20 cellular contexts compared by ENCODE assay signal in the genomic region with DNA sequence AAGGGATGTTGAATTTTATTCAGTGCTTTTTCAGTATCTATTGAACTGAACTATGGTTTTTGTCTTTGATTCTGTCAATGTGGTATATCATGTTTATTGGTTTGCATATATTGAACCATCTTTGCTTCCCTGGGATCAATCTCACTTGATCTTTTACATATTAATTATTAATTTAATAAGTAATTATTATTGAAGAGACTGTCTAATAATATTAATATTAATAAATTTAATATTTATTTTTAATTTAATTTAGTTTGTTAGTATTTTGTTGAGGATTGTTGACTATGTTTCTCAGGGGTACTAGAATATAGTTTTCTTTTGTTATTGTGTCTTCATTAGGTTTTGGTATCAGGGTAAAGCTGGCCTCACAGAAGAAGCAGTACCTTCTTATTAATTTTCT. TPM values are rescaled to one million over a fixed set of nuclear protein-coding genes. Genes with fewer than 3 reads are reported as not detected.
DNase-seq lines count a peak whose midpoint lies in the region; ATAC-seq, FAIRE-seq and TF ChIP-seq lines count a peak whose summit lies in the region.
"Had no signal": no experiment of that assay in that cellular context is flagged by ENCODE, and none has a peak within 500 bp of the region (broad histone marks: within the 10 kb centered on the region; RNA-seq: fewer than 3 reads in every experiment).

No MANE protein-coding gene starts in this region.

- no peak for TF ChIP-seq CTCF in WTC11 (IDR thresholded peaks at IDR 0.05)
- no peak for TF ChIP-seq CTCF in kidney (IDR thresholded peaks at IDR 0.05; ENCODE audit: borderline replicate concordance, extremely low read depth, insufficient read depth)
- TF ChIP-seq CTCF in GM10248 (IDR thresholded peaks at IDR 0.05; ENCODE audit: control extremely low read depth, extremely low read depth, low read depth, missing control alignments), result no peak

- H3K27me3 Mint-ChIP-seq in WTC11 (ENCODE audit: low read depth), result no peaks in the 10 kb centered on the region; the same call in 1 of the 2 replicates

- no peak overlapping the region for H3K27ac ChIP-seq in kidney (ENCODE audit: low read depth in 2 of 2, low read length in 2 of 2)
- H3K27ac ChIP-seq: GM23248 had no signal

- H3K9me3 ChIP-seq in kidney (ENCODE audit: control insufficient read depth in 1 of 2, low read length in 2 of 2), result no peaks in the 10 kb centered on the region

- intact Hi-C loops in kidney (cut with DNase I), result no loop called here

- H3K4me3 Mint-ChIP-seq in WTC11, result no peak overlapping the region
- H3K4me3 Mint-ChIP-seq: CD4-positive, alpha-beta memory T cell; H9 had no signal

- no peak overlapping the region for H3K9ac ChIP-seq in kidney (ENCODE audit: low read length in 2 of 2)
- H3K9ac ChIP-seq: GM23248 had no signal

- ATAC-seq in WTC11, result no peak
- ATAC-seq: GM12878, HCT116 had no signal

- H3K27me3 ChIP-seq in H7 (ENCODE audit: control insufficient read depth, insufficient read depth, low read length), result no peaks in the 10 kb centered on the region

- H3K36me3 Mint-ChIP-seq in WTC11, result no peaks in the 10 kb centered on the region
- H3K36me3 Mint-ChIP-seq: CD4-positive, alpha-beta memory T cell had no signal

- no peak for DNase-seq in WTC11 (ENCODE audit: low spot score)
- DNase-seq in kidney, result no peak
- DNase-seq in activated naive CD4-positive, alpha-beta T cell treated with anti-CD3 and anti-CD28 coated beads, Interleukin-2, amount 50 U/mL, for 16 hours, result no peak
- DNase-seq in GM10248 (ENCODE audit: extremely low spot score), result no peak
- no peak for DNase-seq in HuH-7 (ENCODE audit: low spot score)
- no peak for DNase-seq in H7
- DNase-seq: 8988T; C1 segment of cervical spinal cord; Calu3; CD4-positive, alpha-beta memory T cell; COR-L47; DMS53; DMS79 treated with DMSO at 0.1 percent for 48 hours; GM23248; H9 had no signal

- no peaks in the 10 kb centered on the region for H3K36me3 ChIP-seq in kidney (ENCODE audit: control insufficient read depth in 1 of 2, insufficient read depth in 2 of 2, low read length in 2 of 2)
- no peaks in the 10 kb centered on the region for H3K36me3 ChIP-seq in H7 (replicated peaks; ENCODE audit: control insufficient read depth, insufficient read depth, low read length)

- no peaks in the 10 kb centered on the region for H3K4me1 Mint-ChIP-seq in WTC11
- H3K4me1 Mint-ChIP-seq: CD4-positive, alpha-beta memory T cell; H9 had no signal

- no peaks in the 10 kb centered on the region for H3K4me1 ChIP-seq in kidney (ENCODE audit: control insufficient read depth in 1 of 2, insufficient read depth in 1 of 2, low read depth in 1 of 2, low read length in 2 of 2)

- H3K4me3 ChIP-seq in kidney (ENCODE audit: low read length in 2 of 2) (no peak overlapping the region), H7 (ENCODE audit: insufficient read depth, low read depth, low read length) (no peak overlapping the region)
- H3K4me3 ChIP-seq: GM12878, GM23248 had no signal

- POLR2A ChIA-PET in WTC11 (lab: Charles Lee) (no interaction called here), GM10248 (lab: Yijun Ruan, JAX) (no interaction called here)

- CTCF ChIA-PET in WTC11 (lab: Charles Lee) (no interaction called here), GM10248 (lab: Yijun Ruan, JAX) (interaction anchor here (2.0 kb wide), 1 partner anchor 11 kb away, joined by 7 read pairs; no protein-coding TSS in a partner anchor)

- no peak overlapping the region for H3K27ac Mint-ChIP-seq in WTC11
- H3K27ac Mint-ChIP-seq: CD4-positive, alpha-beta memory T cell; H9 had no signal

- no peaks in the 10 kb centered on the region for H3K9me3 Mint-ChIP-seq in WTC11
- H3K9me3 Mint-ChIP-seq: CD4-positive, alpha-beta memory T cell; H9 had no signal

- FAIRE-seq in G401.6 (lab: Jason Lieb, UNC) (peak; percentile 95), kidney (lab: Jason Lieb, UNC) (peak; percentile 91)
- FAIRE-seq: GM12878, GM19239, H1 had no signal

TF ChIP-seq in WTC11, 78 proteins besides CTCF, POLR2A, EP300 and RAD21:
- TF ChIP-seq HMGA2 (CRISPR knock-in tag; IDR thresholded peaks at IDR 0.05), result peak; percentile 96
- no peak for TF ChIP-seq GABPB1 (CRISPR knock-in tag; IDR thresholded peaks at IDR 0.05)
- no peak for TF ChIP-seq ZNF138 (CRISPR knock-in tag; conservative IDR thresholded peaks at IDR 0.05)
- no peak for TF ChIP-seq KAT7 (CRISPR knock-in tag; IDR thresholded peaks at IDR 0.05; ENCODE audit: borderline replicate concordance)
- TF ChIP-seq, protein P1, sequence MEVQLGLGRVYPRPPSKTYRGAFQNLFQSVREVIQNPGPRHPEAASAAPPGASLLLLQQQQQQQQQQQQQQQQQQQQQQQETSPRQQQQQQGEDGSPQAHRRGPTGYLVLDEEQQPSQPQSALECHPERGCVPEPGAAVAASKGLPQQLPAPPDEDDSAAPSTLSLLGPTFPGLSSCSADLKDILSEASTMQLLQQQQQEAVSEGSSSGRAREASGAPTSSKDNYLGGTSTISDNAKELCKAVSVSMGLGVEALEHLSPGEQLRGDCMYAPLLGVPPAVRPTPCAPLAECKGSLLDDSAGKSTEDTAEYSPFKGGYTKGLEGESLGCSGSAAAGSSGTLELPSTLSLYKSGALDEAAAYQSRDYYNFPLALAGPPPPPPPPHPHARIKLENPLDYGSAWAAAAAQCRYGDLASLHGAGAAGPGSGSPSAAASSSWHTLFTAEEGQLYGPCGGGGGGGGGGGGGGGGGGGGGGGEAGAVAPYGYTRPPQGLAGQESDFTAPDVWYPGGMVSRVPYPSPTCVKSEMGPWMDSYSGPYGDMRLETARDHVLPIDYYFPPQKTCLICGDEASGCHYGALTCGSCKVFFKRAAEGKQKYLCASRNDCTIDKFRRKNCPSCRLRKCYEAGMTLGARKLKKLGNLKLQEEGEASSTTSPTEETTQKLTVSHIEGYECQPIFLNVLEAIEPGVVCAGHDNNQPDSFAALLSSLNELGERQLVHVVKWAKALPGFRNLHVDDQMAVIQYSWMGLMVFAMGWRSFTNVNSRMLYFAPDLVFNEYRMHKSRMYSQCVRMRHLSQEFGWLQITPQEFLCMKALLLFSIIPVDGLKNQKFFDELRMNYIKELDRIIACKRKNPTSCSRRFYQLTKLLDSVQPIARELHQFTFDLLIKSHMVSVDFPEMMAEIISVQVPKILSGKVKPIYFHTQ (CRISPR knock-in tag; IDR thresholded peaks at IDR 0.05), result no peak

RNA-seq across cellular contexts. Expression of gene TRA2A, which starts 26.5 kb away (rescaled TPM):
- total RNA-seq in WTC11 (2021), result 110 to 144 TPM (median 133 TPM) in 3 replicates
- total RNA-seq in kidney, result 67.1 TPM
- polyA plus RNA-seq in kidney (ENCODE audit: insufficient read depth, low read depth, low replicate concordance), result 46.4 TPM
- total RNA-seq in H7 (2014; rRNA removed; shearing (Covaris generic)), result 23.2 and 24.9 TPM in 2 replicates

RNA-seq across cellular contexts. Expression of gene CCDC126, which starts 38.9 kb away (rescaled TPM):
- total RNA-seq in WTC11 (2021), result 3.3 to 5.1 TPM (median 3.8 TPM) in 3 replicates
- 8.9 TPM for total RNA-seq in kidney
- polyA plus RNA-seq in kidney (ENCODE audit: insufficient read depth, low read depth, low replicate concordance), result 5.2 TPM
- 3.9 and 4.3 TPM in 2 replicates for total RNA-seq in H7 (2014; rRNA removed; shearing (Covaris generic))
